ENCODE assay signal across 20 cellular contexts in genomic region chr4:184810720-184811119, GRCh38. TPM values are rescaled to one million over a fixed set of nuclear protein-coding genes. Genes with fewer than 3 reads are reported as not detected.
DNase-seq lines count a peak whose midpoint lies in the region; ATAC-seq and TF ChIP-seq lines count a peak whose summit lies in the region.
"Had no signal": no experiment of that assay in that cellular context is flagged by ENCODE, and none has a peak within 500 bp of the region (broad histone marks: within the 10 kb centered on the region; RNA-seq: fewer than 3 reads in every experiment).

No MANE protein-coding gene starts in this region.

- peaks cover 19% of the 10 kb centered on the region for H3K4me1 Mint-ChIP-seq in stimulated activated naive CD8-positive, alpha-beta T cell treated with anti-CD3 and anti-CD28 coated beads, Interleukin-15, amount 100 ng/mL, for 72 hours
- peaks cover 65% of the 10 kb centered on the region for H3K4me1 Mint-ChIP-seq in nephron progenitor cell
- peaks cover 19% of the 10 kb centered on the region for H3K4me1 Mint-ChIP-seq in activated naive CD8-positive, alpha-beta T cell treated with anti-CD3 and anti-CD28 coated beads for 36 hours

- no peak overlapping the region for H3K27ac Mint-ChIP-seq in stimulated activated naive CD8-positive, alpha-beta T cell treated with anti-CD3 and anti-CD28 coated beads, Interleukin-15, amount 100 ng/mL, for 72 hours
- H3K27ac Mint-ChIP-seq in nephron progenitor cell = peak overlapping the region; percentile 67
- no peak overlapping the region for H3K27ac Mint-ChIP-seq in activated naive CD8-positive, alpha-beta T cell treated with anti-CD3 and anti-CD28 coated beads for 36 hours
- H3K27ac Mint-ChIP-seq: activated CD4-positive, alpha-beta T cell treated with anti-CD3 and anti-CD28 coated beads, Interleukin-2, amount 10 ng/mL, durations not matched to agents 24 days and 14 days; natural killer cell had no signal

- H3K4me3 ChIP-seq in fibroblast of mammary gland (ENCODE audit: control insufficient read depth, low read depth, low read length) (no peak overlapping the region), upper lobe of right lung (no peak overlapping the region), MG63 (no peak overlapping the region)
- H3K4me3 ChIP-seq: breast epithelium, SJCRH30, testis had no signal

- no peaks in the 10 kb centered on the region for H3K27me3 ChIP-seq in upper lobe of right lung
- H3K27me3 ChIP-seq in MG63 = no peaks in the 10 kb centered on the region
- H3K27me3 ChIP-seq: breast epithelium, foreskin keratinocyte, SJCRH30, testis had no signal

- H3K36me3 ChIP-seq in upper lobe of right lung (no peaks in the 10 kb centered on the region), MG63 (no peaks in the 10 kb centered on the region)
- H3K36me3 ChIP-seq: breast epithelium, SJCRH30 had no signal

- TF ChIP-seq CTCF in fibroblast of mammary gland (conservative IDR thresholded peaks at IDR 0.05; ENCODE audit: control insufficient read depth, insufficient read depth, low read depth, low read length) = no peak
- TF ChIP-seq CTCF in nephron progenitor cell (IDR thresholded peaks at IDR 0.05) = no peak
- no peak for TF ChIP-seq CTCF in upper lobe of right lung (IDR thresholded peaks at IDR 0.05)

- H3K9me3 ChIP-seq in upper lobe of right lung = no peaks in the 10 kb centered on the region
- no peaks in the 10 kb centered on the region for H3K9me3 ChIP-seq in MG63
- H3K9me3 ChIP-seq: breast epithelium, SJCRH30, testis had no signal

- H3K36me3 Mint-ChIP-seq in nephron progenitor cell (ENCODE audit: low read depth) = no peaks in the 10 kb centered on the region
- peaks cover 2% of the 10 kb centered on the region for H3K36me3 Mint-ChIP-seq in activated naive CD8-positive, alpha-beta T cell treated with anti-CD3 and anti-CD28 coated beads for 36 hours
- H3K36me3 Mint-ChIP-seq: natural killer cell had no signal

- H3K27ac ChIP-seq in upper lobe of right lung = peak overlapping the region; percentile 9
- H3K27ac ChIP-seq: epithelial cell of prostate, foreskin keratinocyte, SJCRH30, testis had no signal

- no peak overlapping the region for H3K4me3 Mint-ChIP-seq in stimulated activated naive CD8-positive, alpha-beta T cell treated with anti-CD3 and anti-CD28 coated beads, Interleukin-15, amount 100 ng/mL, for 72 hours
- no peak overlapping the region for H3K4me3 Mint-ChIP-seq in nephron progenitor cell
- no peak overlapping the region for H3K4me3 Mint-ChIP-seq in activated naive CD8-positive, alpha-beta T cell treated with anti-CD3 and anti-CD28 coated beads for 36 hours
- H3K4me3 Mint-ChIP-seq: activated CD4-positive, alpha-beta T cell treated with anti-CD3 and anti-CD28 coated beads, Interleukin-2, amount 10 ng/mL, durations not matched to agents 24 days and 14 days; natural killer cell had no signal

- peak; percentile 56 for ATAC-seq in stimulated activated naive CD8-positive, alpha-beta T cell treated with anti-CD3 and anti-CD28 coated beads, Interleukin-15, amount 100 ng/mL, for 72 hours
- ATAC-seq in stimulated activated naive CD8-positive, alpha-beta T cell treated with anti-CD3 and anti-CD28 coated beads, Interleukin-15, Interleukin-2, amounts not matched to agents 100 U/mL and 50 U/mL, for 24 hours = no peak
- ATAC-seq in upper lobe of right lung = peak; percentile 53
- ATAC-seq: foreskin keratinocyte, PC-3 had no signal

- no peaks in the 10 kb centered on the region for H3K9me3 Mint-ChIP-seq in stimulated activated naive CD8-positive, alpha-beta T cell treated with anti-CD3 and anti-CD28 coated beads, Interleukin-15, amount 100 ng/mL, for 72 hours
- H3K9me3 Mint-ChIP-seq in nephron progenitor cell = no peaks in the 10 kb centered on the region
- H3K9me3 Mint-ChIP-seq in activated naive CD8-positive, alpha-beta T cell treated with anti-CD3 and anti-CD28 coated beads for 36 hours = no peaks in the 10 kb centered on the region
- H3K9me3 Mint-ChIP-seq: activated CD4-positive, alpha-beta T cell treated with anti-CD3 and anti-CD28 coated beads, Interleukin-2, amount 10 ng/mL, durations not matched to agents 24 days and 14 days; natural killer cell had no signal

- H3K4me1 ChIP-seq in upper lobe of right lung = peaks cover 52% of the 10 kb centered on the region

- H3K27me3 Mint-ChIP-seq in stimulated activated naive CD8-positive, alpha-beta T cell treated with anti-CD3 and anti-CD28 coated beads, Interleukin-15, amount 100 ng/mL, for 72 hours = no peaks in the 10 kb centered on the region
- peaks cover 31% of the 10 kb centered on the region for H3K27me3 Mint-ChIP-seq in nephron progenitor cell (ENCODE audit: low read depth, poor library complexity)
- H3K27me3 Mint-ChIP-seq in activated naive CD8-positive, alpha-beta T cell treated with anti-CD3 and anti-CD28 coated beads for 36 hours = no peaks in the 10 kb centered on the region
- H3K27me3 Mint-ChIP-seq: activated CD4-positive, alpha-beta T cell treated with anti-CD3 and anti-CD28 coated beads, Interleukin-2, amount 10 ng/mL, durations not matched to agents 24 days and 14 days had no signal

- no peak for DNase-seq in stimulated activated naive CD8-positive, alpha-beta T cell treated with anti-CD3 and anti-CD28 coated beads, Interleukin-15, amount 100 ng/mL, for 72 hours
- DNase-seq in stimulated activated naive CD8-positive, alpha-beta T cell treated with anti-CD3 and anti-CD28 coated beads, Interleukin-15, Interleukin-2, amounts not matched to agents 100 U/mL and 50 U/mL, for 24 hours = no peak
- DNase-seq in fibroblast of mammary gland (ENCODE audit: low read depth) = peak; percentile 26
- DNase-seq in nephron progenitor cell = no peak
- peak; percentile 77 for DNase-seq in upper lobe of right lung
- DNase-seq in activated naive CD8-positive, alpha-beta T cell treated with anti-CD3 and anti-CD28 coated beads for 36 hours = no peak
- no peak for DNase-seq in MG63
- DNase-seq in stimulated activated CD4-positive, alpha-beta T cell treated with anti-CD3 and anti-CD28 coated beads, Interleukin-1b, Interleukin-23, amount 100 ng/mL, for 48 hours = no peak
- DNase-seq: activated CD4-positive, alpha-beta T cell treated with anti-CD3 and anti-CD28 coated beads, Interleukin-2, amount 10 ng/mL, durations not matched to agents 24 days and 14 days; activated CD8-positive, alpha-beta memory T cell treated with anti-CD3 and anti-CD28 coated beads, Interleukin-2, amount 50 U/mL, for 4 hours; activated effector memory CD4-positive, alpha-beta T cell treated with Interleukin-2 at 50 U/mL for 16 hours; foreskin keratinocyte; natural killer cell; NCI-H187 treated with DMSO at 0.1 percent for 48 hours; NCI-H345; PC-3; SJCRH30; testis had no signal

- intact Hi-C loops in upper lobe of right lung (cut with DNase I) = no loop called here

RNA-seq across cellular contexts. Expression of gene ACSL1, which starts 15.0 kb away (rescaled TPM):
- total RNA-seq in upper lobe of right lung = 287 TPM
- 10 to 100 TPM; 15.0 to 15.9 TPM for total RNA-seq in activated naive CD8-positive, alpha-beta T cell treated with anti-CD3 and anti-CD28 coated beads for 36 hours
- 20.5 and 22.2 TPM in 2 replicates for total RNA-seq in MG63 (2014; rRNA removed; shearing (Covaris generic); ENCODE audit: low replicate concordance)

Comparison
In these comparisons a context has a peak if more than half of its experiments do, and no peak if none do; other contexts are left out.
1. DNase-seq: peak in fibroblast of mammary gland (single experiment) and upper lobe of right lung (single experiment); none in stimulated activated naive CD8-positive, alpha-beta T cell treated with anti-CD3 and anti-CD28 coated beads, Interleukin-15, amount 100 ng/mL, for 72 hours (0 of 2), stimulated activated naive CD8-positive, alpha-beta T cell treated with anti-CD3 and anti-CD28 coated beads, Interleukin-15, Interleukin-2, amounts not matched to agents 100 U/mL and 50 U/mL, for 24 hours (single experiment), nephron progenitor cell (single experiment), activated naive CD8-positive, alpha-beta T cell treated with anti-CD3 and anti-CD28 coated beads for 36 hours (single experiment), MG63 (single experiment) and stimulated activated CD4-positive, alpha-beta T cell treated with anti-CD3 and anti-CD28 coated beads, Interleukin-1b, Interleukin-23, amount 100 ng/mL, for 48 hours (single experiment).
2. RNA of gene ACSL1, which starts 15.0 kb away (total RNA-seq): 287 TPM in upper lobe of right lung (single experiment); 20.5 to 22.2 TPM in MG63 and 15.0 to 15.9 TPM in activated naive CD8-positive, alpha-beta T cell treated with anti-CD3 and anti-CD28 coated beads for 36 hours; every median in the first group is over 10 times any median in the second.